ENCODE assay signal across 11 cellular contexts in the genomic region with DNA sequence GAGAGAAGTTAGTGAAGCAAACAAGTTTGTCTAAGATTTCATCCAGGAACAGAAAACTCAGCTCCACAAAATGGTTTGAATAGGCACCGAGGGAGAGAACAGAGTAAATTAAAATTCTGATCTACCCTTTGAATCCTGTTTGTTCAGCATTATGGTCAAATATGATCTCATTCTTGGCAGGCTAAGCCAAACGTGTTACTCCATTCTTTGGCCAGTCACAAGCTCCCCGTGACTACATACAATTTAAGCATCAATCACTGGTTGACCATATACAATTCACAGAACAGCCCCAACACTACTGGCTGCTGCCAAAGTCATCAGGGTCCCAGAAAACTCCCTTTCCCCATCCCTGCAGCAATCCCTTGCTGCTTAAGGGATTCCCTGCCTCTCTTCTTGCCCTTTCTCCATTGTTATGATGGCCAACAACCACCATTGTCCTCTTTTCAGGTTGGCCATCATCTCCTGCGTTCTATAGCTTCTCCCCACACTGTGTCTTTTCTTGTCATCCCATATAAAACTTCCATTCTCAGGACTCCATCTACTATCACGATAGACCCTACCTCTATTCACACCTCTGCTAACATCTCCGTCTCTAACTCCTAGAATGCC. TPM values are rescaled to one million over a fixed set of nuclear protein-coding genes. Genes with fewer than 3 reads are reported as not detected.
DNase-seq lines count a peak whose midpoint lies in the region; ATAC-seq and TF ChIP-seq lines count a peak whose summit lies in the region.
"Had no signal": no experiment of that assay in that cellular context is flagged by ENCODE, and none has a peak within 500 bp of the region (broad histone marks: within the 10 kb centered on the region; RNA-seq: fewer than 3 reads in every experiment).

No MANE protein-coding gene starts in this region.

- no peak for TF ChIP-seq CTCF in lower lobe of right lung (IDR thresholded peaks at IDR 0.05)
- no peak for TF ChIP-seq CTCF in transverse colon (IDR thresholded peaks at IDR 0.05)

- no peak overlapping the region for H3K27ac ChIP-seq in lower lobe of right lung
- H3K27ac ChIP-seq in transverse colon: peak overlapping the region; percentile 44 to 58 (median 54)

- H3K27me3 ChIP-seq in lower lobe of right lung (ENCODE audit: low read depth) (no peaks in the 10 kb centered on the region), transverse colon (no peaks in the 10 kb centered on the region)

- no peak overlapping the region for H3K4me3 ChIP-seq in lower lobe of right lung
- no peak overlapping the region for H3K4me3 ChIP-seq in transverse colon

- H3K36me3 ChIP-seq in lower lobe of right lung: no peaks in the 10 kb centered on the region
- no peaks in the 10 kb centered on the region for H3K36me3 ChIP-seq in transverse colon

- H3K9me3 ChIP-seq in lower lobe of right lung (no peaks in the 10 kb centered on the region), transverse colon (no peaks in the 10 kb centered on the region)

- 54 to 65% methylated on average over 5 to 6 of the region's 6 CpGs for WGBS in transverse colon (ENCODE audit: low coverage in 1 of 2), 2 donors

- peaks cover 8% of the 10 kb centered on the region for H3K4me1 ChIP-seq in lower lobe of right lung
- H3K4me1 ChIP-seq in transverse colon: peaks cover 28 to 66% (median 43%) of the 10 kb centered on the region in 4 donors

- no peak for TF ChIP-seq POLR2A in transverse colon (IDR thresholded peaks at IDR 0.05)

- no peak for TF ChIP-seq EP300 in transverse colon (IDR thresholded peaks at IDR 0.05; ENCODE audit: low read depth)

- intact Hi-C loops in lower lobe of right lung (cut with DNase I) (loop anchor here (5.0 kb wide), 1 partner anchor 118 kb away; no protein-coding TSS in a partner anchor), transverse colon (cut with DNase I; ENCODE audit: low total_unique reads) (loop anchor here (2.0 kb wide), 1 partner anchor 117 kb away; no protein-coding TSS in a partner anchor)

- ATAC-seq in lower lobe of right lung: peak; percentile 25 to 30
- ATAC-seq in GM18867 (IDR thresholded peaks at IDR 0.05; ENCODE audit: unreplicated experiment): no peak
- ATAC-seq: stimulated activated memory B cell treated with anti-CD40 and anti-IgM and Interleukin-4, amounts not matched to agents 10 μg/mL and 1 μg/mL and 100 μg/mL, for 72 hours had no signal

- in situ Hi-C loops in transverse colon (cut with MboI; ENCODE audit: low pct_ligation_motif_present in 1 of 4, low pct_unique_long_range_greater_than_20kb in 1 of 4, low sequenced_read_pairs in 3 of 4): loop anchor here in 2 of 4 donors (5.0 kb wide), 1 partner anchor 113 kb away; no protein-coding TSS in a partner anchor

- peak; percentile 33 for DNase-seq in NCI-H146 (lab: John Stamatoyannopoulos, UW)
- no peak for DNase-seq in NCI-H146 treated with DMSO at 0.1 percent for 48 hours (lab: John Stamatoyannopoulos, UW; ENCODE audit: unreplicated experiment)
- DNase-seq in dermis microvascular lymphatic vessel endothelial cell (ENCODE audit: low read depth in 2 of 2): peak; percentile 15 to 17
- DNase-seq in lower lobe of right lung: no peak
- no peak for DNase-seq in transverse colon
- no peak for DNase-seq in NCI-H1417 (lab: John Stamatoyannopoulos, UW)
- no peak for DNase-seq in activated CD8-positive, alpha-beta memory T cell treated with anti-CD3 and anti-CD28 coated beads, Interleukin-2, amount 50 U/mL, for 48 hours
- DNase-seq: activated T-cell treated with anti-CD3 and anti-CD28 coated beads, Interleukin-2, amount 50 U/mL, for 48 hours; NCI-H524 had no signal

RNA-seq across cellular contexts. Expression of gene GOLIM4, which starts 46.3 kb away (rescaled TPM):
- total RNA-seq in dermis microvascular lymphatic vessel endothelial cell: 20.6 and 21.8 TPM in 2 replicates
- total RNA-seq in lower lobe of right lung: 54.0 TPM
- total RNA-seq in transverse colon: 100 to 1,000 TPM in 2 of 4 donors, 10 to 100 TPM in 2; 87.2 to 120 (median 101) TPM

Comparison
In these comparisons a context has a peak if more than half of its experiments do, and no peak if none do; other contexts are left out.
1. DNase-seq: peak in NCI-H146 (single experiment) and dermis microvascular lymphatic vessel endothelial cell (2 of 2); none in NCI-H146 treated with DMSO at 0.1 percent for 48 hours (single experiment), lower lobe of right lung (single experiment), transverse colon (single experiment), NCI-H1417 (0 of 3) and activated CD8-positive, alpha-beta memory T cell treated with anti-CD3 and anti-CD28 coated beads, Interleukin-2, amount 50 U/mL, for 48 hours (single experiment).